ENCODE assay signal across 9 cellular contexts in the genomic region with DNA sequence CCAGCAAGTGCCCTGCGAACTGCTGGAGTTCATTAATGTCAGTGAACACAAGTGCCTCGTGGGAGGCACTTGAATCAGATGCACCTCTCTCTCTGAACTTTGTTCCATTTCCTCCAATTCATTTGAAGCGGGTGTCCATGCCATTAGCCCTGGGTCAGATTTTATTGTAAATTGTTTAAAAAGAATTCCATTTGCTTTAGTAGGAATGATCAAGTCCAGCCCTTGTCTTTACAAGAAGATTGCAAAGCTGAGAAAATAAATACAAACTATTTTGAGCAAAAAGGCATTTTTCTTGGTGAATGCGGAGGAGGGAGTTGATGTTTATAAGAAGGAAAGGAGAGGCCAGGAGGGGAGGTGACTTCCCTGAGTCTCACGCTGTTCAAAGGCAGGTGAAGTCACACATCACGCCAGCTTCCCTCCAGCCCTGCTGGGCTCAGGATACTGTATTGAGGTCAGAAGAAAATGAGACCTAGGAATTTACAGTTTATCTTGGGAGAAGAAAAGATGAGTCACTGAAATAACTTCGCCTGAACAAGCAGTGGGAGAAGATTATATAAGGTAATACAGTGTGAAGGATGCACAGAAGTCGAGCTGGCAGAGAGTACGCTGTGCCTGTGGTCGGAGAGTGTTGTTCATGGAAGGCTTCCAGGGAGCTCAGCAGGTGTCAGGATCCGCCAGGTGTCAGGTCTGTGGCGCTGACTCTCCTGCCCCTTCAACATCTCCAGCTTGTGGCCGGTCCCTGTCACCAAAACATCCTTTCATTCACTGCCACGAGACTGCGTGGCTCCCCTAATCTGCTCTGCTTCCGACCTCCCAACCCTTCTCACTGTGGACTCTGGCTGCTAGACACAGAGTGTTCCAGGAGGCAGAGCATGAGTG. TPM values are rescaled to one million over a fixed set of nuclear protein-coding genes. Genes with fewer than 3 reads are reported as not detected.
DNase-seq lines count a peak whose midpoint lies in the region; ATAC-seq and TF ChIP-seq lines count a peak whose summit lies in the region.
"Had no signal": no experiment of that assay in that cellular context is flagged by ENCODE, and none has a peak within 500 bp of the region (broad histone marks: within the 10 kb centered on the region; RNA-seq: fewer than 3 reads in every experiment).

No MANE protein-coding gene starts in this region.

- H3K4me1 ChIP-seq in mammary epithelial cell (ENCODE audit: insufficient read depth, low read length), result no peaks in the 10 kb centered on the region
- peaks cover 0 to 8% of the 10 kb centered on the region in 2 donors for H3K4me1 ChIP-seq in ascending aorta

- H3K27ac ChIP-seq in mammary epithelial cell (ENCODE audit: insufficient read depth, low read depth, low read length) (no peak overlapping the region), ascending aorta (no peak overlapping the region)
- H3K27ac ChIP-seq in CD4-positive, alpha-beta T cell (ENCODE audit: low read depth, low read length), result no peak overlapping the region

- dilution Hi-C loops in mammary epithelial cell (cut with HindIII; ENCODE audit: low sequenced_read_pairs), result no loop called here

- H3K9ac ChIP-seq in mammary epithelial cell (ENCODE audit: insufficient read depth, low read length), result no peak overlapping the region

- ATAC-seq in CD4-positive, alpha-beta T cell (ENCODE audit: poor library complexity), result no peak
- no peak for ATAC-seq in HG03571 (IDR thresholded peaks at IDR 0.05; ENCODE audit: unreplicated experiment)

- H3K27me3 ChIP-seq in mammary epithelial cell (ENCODE audit: insufficient read depth, low read length) (peaks cover 49% of the 10 kb centered on the region), ascending aorta (no peaks in the 10 kb centered on the region)
- H3K27me3 ChIP-seq in CD4-positive, alpha-beta T cell (ENCODE audit: control insufficient read depth, insufficient read depth, low read length), result peaks cover 7% of the 10 kb centered on the region

- POLR2A ChIA-PET in CD4-positive, alpha-beta T cell (lab: Charles Lee), result no interaction called here

- H2AFZ ChIP-seq in mammary epithelial cell (ENCODE audit: low read depth, low read length), result no peak overlapping the region

- H3K9me3 Mint-ChIP-seq in CD4-positive, alpha-beta T cell, result no peaks in the 10 kb centered on the region

- H3K27me3 Mint-ChIP-seq in CD4-positive, alpha-beta T cell, result peaks cover 14% of the 10 kb centered on the region

- H3K9me3 ChIP-seq in mammary epithelial cell (replicated peaks; ENCODE audit: insufficient read depth, low read length) (no peaks in the 10 kb centered on the region), ascending aorta (no peaks in the 10 kb centered on the region)
- H3K9me3 ChIP-seq in CD4-positive, alpha-beta T cell (ENCODE audit: control insufficient read depth, low read length), result no peaks in the 10 kb centered on the region

- DNase-seq in COLO829 (ENCODE audit: low spot score) (peak; percentile 69), NCI-H2081 treated with DMSO at 0.1 percent for 48 hours (lab: John Stamatoyannopoulos, UW) (peak; percentile 82), mammary epithelial cell (peak; percentile 90), lung microvascular endothelial cell (ENCODE audit: low read depth in 2 of 2) (peak; percentile 55), KBM-7 (no peak), ascending aorta (ENCODE audit: low spot score in 2 of 2) (no peak)
- DNase-seq in CD4-positive, alpha-beta T cell, result no peak
- DNase-seq: MV-4-11 had no signal

- CTCF ChIA-PET in mammary epithelial cell (lab: Charles Lee; ENCODE audit: low non-redundant PET), result no interaction called here
- CTCF ChIA-PET in CD4-positive, alpha-beta T cell (lab: Charles Lee), result no interaction called here

- H4K20me1 ChIP-seq in mammary epithelial cell (ENCODE audit: insufficient read depth, low read length), result peaks cover 10% of the 10 kb centered on the region

- in situ Hi-C loops in mammary epithelial cell (cut with MboI; ENCODE audit: low sequenced_read_pairs in 2 of 2) (no loop called here), KBM-7 (cut with MboI; ENCODE audit: low pct_unique_long_range_greater_than_20kb, low sequenced_read_pairs) (no loop called here)

- intact Hi-C loops in mammary epithelial cell (cut with micrococcal nuclease) (loop anchor here (1.0 kb wide), 1 partner anchor 36 kb away; a partner anchor contains a TSS), ascending aorta (cut with DNase I) (no loop called here)
- intact Hi-C loops in CD4-positive, alpha-beta T cell (cut with DNase I, micrococcal nuclease), result no loop called here

- under 1% methylated on average over 16 of the region's 16 CpGs for WGBS in mammary epithelial cell (ENCODE audit: low coverage, missing lambda C conversion rate)

- TF ChIP-seq CTCF in mammary epithelial cell (conservative IDR thresholded peaks at IDR 0.05 in 1 of 2, IDR thresholded peaks at IDR 0.05 in 1 of 2; ENCODE audit: extremely low read depth in 1 of 2, insufficient read depth in 1 of 2, low read depth in 1 of 2, low read length in 2 of 2) (peak in 1 of 2 donors; percentile 16), ascending aorta (IDR thresholded peaks at IDR 0.05) (no peak)
- no peak for TF ChIP-seq CTCF in CD4-positive, alpha-beta T cell (IDR thresholded peaks at IDR 0.05)

- no peaks in the 10 kb centered on the region for H3K79me2 ChIP-seq in mammary epithelial cell (ENCODE audit: insufficient read depth, low read length)

- no peak overlapping the region for H3K4me3 Mint-ChIP-seq in CD4-positive, alpha-beta T cell

- H3K27ac Mint-ChIP-seq in CD4-positive, alpha-beta T cell, result no peak overlapping the region

- no TSS peak for BruUV-seq in mammary epithelial cell (replicated peaks; lab: Mats Ljungman, UMichigan)

- no peaks in the 10 kb centered on the region for H3K4me1 Mint-ChIP-seq in CD4-positive, alpha-beta T cell (ENCODE audit: low read depth)

- no peak overlapping the region for H3K4me3 ChIP-seq in mammary epithelial cell (replicated peaks in 1 of 3; ENCODE audit: insufficient read depth in 1 of 3, low read depth in 2 of 3, low read length in 3 of 3)
- no peak overlapping the region for H3K4me3 ChIP-seq in ascending aorta

- H3K36me3 ChIP-seq in mammary epithelial cell (ENCODE audit: insufficient read depth, low read length) (no peaks in the 10 kb centered on the region), ascending aorta (no peaks in the 10 kb centered on the region)

- H3K4me2 ChIP-seq in mammary epithelial cell (ENCODE audit: insufficient read depth, low read depth, low read length), result no peak overlapping the region

- no peaks in the 10 kb centered on the region for H3K36me3 Mint-ChIP-seq in CD4-positive, alpha-beta T cell (ENCODE audit: low read depth)

RNA-seq across cellular contexts. Expression of a gene that starts 36.5 kb away (rescaled TPM):
- under 1 TPM; under 0.01 to 0.05 TPM for total RNA-seq in mammary epithelial cell
- polyA plus RNA-seq in mammary epithelial cell, result 0.02 TPM
- not detected for polyA minus RNA-seq in mammary epithelial cell
- 0.65 and 1.4 TPM in 2 replicates for total RNA-seq in lung microvascular endothelial cell
- under 1 TPM in 1 of 2 experiments, not detected in 1; 0.11 TPM for total RNA-seq in CD4-positive, alpha-beta T cell
- 0.32 TPM for total RNA-seq in ascending aorta

Comparison
In these comparisons a context has a peak if more than half of its experiments do, and no peak if none do; other contexts are left out.
1. DNase-seq: peak in COLO829 (single experiment), NCI-H2081 treated with DMSO at 0.1 percent for 48 hours (single experiment), mammary epithelial cell (single experiment) and lung microvascular endothelial cell (2 of 2); none in KBM-7 (single experiment), CD4-positive, alpha-beta T cell (0 of 10) and ascending aorta (0 of 2).